In the genomic region with DNA sequence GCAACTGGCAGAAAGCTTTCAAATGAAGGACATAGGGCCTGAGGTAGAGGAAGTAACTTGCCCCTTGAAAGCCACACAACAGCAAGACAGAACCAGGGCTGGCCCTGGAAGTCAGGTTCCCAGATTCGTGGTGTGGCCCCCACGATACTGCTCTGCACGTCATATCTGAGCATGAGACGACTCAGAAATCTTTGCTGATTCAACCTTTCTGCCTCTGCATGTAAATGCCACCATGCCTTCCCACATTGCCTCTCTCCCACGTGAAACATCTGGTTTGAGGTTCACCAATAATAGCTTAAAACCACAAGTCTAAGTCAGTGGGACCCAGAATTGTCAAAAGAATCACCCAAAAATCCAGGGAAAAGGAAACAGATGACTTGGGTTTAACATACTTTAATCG, we compare ENCODE assay signal across 11 cellular contexts.
DNase-seq lines count a peak whose midpoint lies in the region; ATAC-seq lines count a peak whose summit lies in the region.
"Had no signal": no experiment of that assay in that cellular context is flagged by ENCODE, and none has a peak within 500 bp of the region (broad histone marks: within the 10 kb centered on the region; RNA-seq: fewer than 3 reads in every experiment).

No MANE protein-coding gene starts in this region.

- H3K27ac ChIP-seq in BLaER1 = no peak overlapping the region

- no peaks in the 10 kb centered on the region for H3K9me3 ChIP-seq in BLaER1

- ATAC-seq in naive thymus-derived CD8-positive, alpha-beta T cell = no peak
- no peak for ATAC-seq in HG02852 (IDR thresholded peaks at IDR 0.05; ENCODE audit: unreplicated experiment)
- no peak for ATAC-seq in HG03520 (IDR thresholded peaks at IDR 0.05; ENCODE audit: unreplicated experiment)

- no peaks in the 10 kb centered on the region for H3K36me3 Mint-ChIP-seq in naive thymus-derived CD8-positive, alpha-beta T cell

- no peak overlapping the region for H3K9ac ChIP-seq in BLaER1

- H3K4me1 Mint-ChIP-seq in naive thymus-derived CD8-positive, alpha-beta T cell = peaks cover 62 to 100% (median 99%) of the 10 kb centered on the region in 4 donors

- peak overlapping the region; percentile 69 to 98 (median 92) for H3K27ac Mint-ChIP-seq in naive thymus-derived CD8-positive, alpha-beta T cell

- no peaks in the 10 kb centered on the region for H3K27me3 ChIP-seq in BLaER1

- DNase-seq in KBM-7 (peak; percentile 28), activated T-cell treated with anti-CD3 and anti-CD28 coated beads for 4 hours (peak; percentile 36), SHP77 (lab: John Stamatoyannopoulos, UW) (no peak), SK-N-DZ (ENCODE audit: low spot score) (no peak)
- DNase-seq in naive thymus-derived CD8-positive, alpha-beta T cell = no peak
- DNase-seq: NCI-H187, occipital lobe, T-helper 9 cell had no signal

- H3K4me1 ChIP-seq in BLaER1 = peaks cover 40% of the 10 kb centered on the region

- POLR2A ChIA-PET in naive thymus-derived CD8-positive, alpha-beta T cell (lab: Charles Lee) = interaction anchor here (1.7 to 3.1 kb wide), 4 partner anchors 10 to 15 kb away, joined by 4 to 10 read pairs (median 8); no protein-coding TSS in a partner anchor

- H3K27me3 Mint-ChIP-seq in naive thymus-derived CD8-positive, alpha-beta T cell = no peaks in the 10 kb centered on the region

- H3K4me2 ChIP-seq in BLaER1 = peak overlapping the region; percentile 37

- no peak overlapping the region for H3K4me3 ChIP-seq in BLaER1

- peak overlapping the region in 9 of 10 donors; percentile 13 to 66 (median 56) for H3K4me3 Mint-ChIP-seq in naive thymus-derived CD8-positive, alpha-beta T cell

- peaks cover 0 to 2% (median 0%) of the 10 kb centered on the region in 9 donors for H3K9me3 Mint-ChIP-seq in naive thymus-derived CD8-positive, alpha-beta T cell

- no peaks in the 10 kb centered on the region for H4K20me1 ChIP-seq in BLaER1

- in situ Hi-C loops in KBM-7 (cut with MboI; ENCODE audit: low pct_unique_long_range_greater_than_20kb, low sequenced_read_pairs) = no loop called here

- no peaks in the 10 kb centered on the region for H3K36me3 ChIP-seq in BLaER1

Comparison
In these comparisons a context has a peak if more than half of its experiments do, and no peak if none do; other contexts are left out.
1. DNase-seq: peak in KBM-7 (single experiment) and activated T-cell treated with anti-CD3 and anti-CD28 coated beads for 4 hours (single experiment); none in naive thymus-derived CD8-positive, alpha-beta T cell (0 of 10), SHP77 (0 of 2) and SK-N-DZ (single experiment).